ENCODE assay signal across 14 cellular contexts in the genomic region with DNA sequence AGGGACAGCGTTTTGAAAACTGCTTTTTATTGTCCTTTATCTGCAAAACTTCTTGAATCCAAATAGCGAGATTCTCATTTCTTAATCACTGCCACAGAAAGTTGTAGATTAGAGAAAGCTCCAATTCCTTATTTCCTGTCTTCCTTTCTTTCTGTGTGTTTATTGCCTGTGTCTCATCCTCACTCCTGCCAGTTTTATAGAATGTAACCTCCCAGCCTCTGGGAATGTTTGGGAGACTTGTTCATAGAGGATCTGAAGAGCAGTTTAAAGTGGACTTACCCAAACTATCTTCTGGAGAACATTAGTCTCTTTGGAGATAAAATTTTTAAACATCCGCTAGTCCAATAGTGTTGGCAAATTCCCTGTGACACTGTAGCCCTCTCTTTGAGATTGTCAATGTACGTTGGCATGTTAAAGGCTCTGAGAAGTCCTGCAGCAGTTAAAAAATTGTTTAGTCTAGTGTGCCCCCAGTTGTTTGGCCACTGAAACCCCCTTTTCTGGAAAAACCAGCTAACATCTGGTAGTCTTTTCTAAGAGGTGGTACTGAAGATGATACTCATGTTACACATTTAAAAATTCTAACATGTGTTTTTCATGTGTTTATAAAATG. TPM values are rescaled to one million over a fixed set of nuclear protein-coding genes. Genes with fewer than 3 reads are reported as not detected.
DNase-seq lines count a peak whose midpoint lies in the region; ATAC-seq, FAIRE-seq and TF ChIP-seq lines count a peak whose summit lies in the region.
"Had no signal": no experiment of that assay in that cellular context is flagged by ENCODE, and none has a peak within 500 bp of the region (broad histone marks: within the 10 kb centered on the region; RNA-seq: fewer than 3 reads in every experiment).

No MANE protein-coding gene starts in this region.

- BruUV-seq in endothelial cell of umbilical vein (replicated peaks; lab: Mats Ljungman, UMichigan): no TSS peak

- POLR2A ChIA-PET in endothelial cell of umbilical vein (lab: Charles Lee): interaction anchor here (0.7 to 1.0 kb wide), 3 partner anchors 22 to 63 kb away, joined by 3 to 4 read pairs (median 3); no protein-coding TSS in a partner anchor

- H3K9me3 ChIP-seq in MG63 (no peaks in the 10 kb centered on the region), endothelial cell of umbilical vein (replicated peaks; ENCODE audit: control insufficient read depth, insufficient read depth, low read length) (no peaks in the 10 kb centered on the region)
- H3K9me3 ChIP-seq: neutrophil had no signal

- TF ChIP-seq POLR2A in endothelial cell of umbilical vein (IDR thresholded peaks at IDR 0.05; ENCODE audit: low read depth, low read length): no peak

- peak overlapping the region; percentile 59 for H3K4me3 Mint-ChIP-seq in nephron progenitor cell
- H3K4me3 Mint-ChIP-seq: CD4-positive, alpha-beta memory T cell had no signal

- ATAC-seq in GM19455 (IDR thresholded peaks at IDR 0.05; ENCODE audit: unreplicated experiment): no peak

- H3K27me3 Mint-ChIP-seq in nephron progenitor cell (ENCODE audit: low read depth, poor library complexity): no peaks in the 10 kb centered on the region
- H3K27me3 Mint-ChIP-seq: CD4-positive, alpha-beta memory T cell had no signal

- H3K9ac ChIP-seq in endothelial cell of umbilical vein (replicated peaks; ENCODE audit: extremely low read depth, insufficient read depth, low read length): peak overlapping the region; percentile 62

- DNase-seq in AG10803 (ENCODE audit: low read depth) (peak; percentile 91), MG63 (peak; percentile 39), endothelial cell of umbilical vein (ENCODE audit: low read depth, low spot score) (no peak), nephron progenitor cell (no peak), GM19240 (ENCODE audit: insufficient read length, low spot score) (no peak), NCI-H2081 treated with DMSO at 0.1 percent for 48 hours (lab: John Stamatoyannopoulos, UW) (no peak)
- DNase-seq in activated effector memory CD4-positive, alpha-beta T cell treated with Interleukin-2 at 50 U/mL for 16 hours: no peak
- DNase-seq: activated CD8-positive, alpha-beta memory T cell treated with anti-CD3 and anti-CD28 coated beads for 24 hours; CD4-positive, alpha-beta memory T cell; H7; NCI-H1694 treated with DMSO at 0.1 percent for 48 hours had no signal

- FAIRE-seq in endothelial cell of umbilical vein (lab: Jason Lieb, UNC): peak; percentile 78
- FAIRE-seq: bronchial epithelial cell had no signal

- peak overlapping the region; percentile 66 for H3K27ac ChIP-seq in endothelial cell of umbilical vein (ENCODE audit: insufficient read depth, low read depth, low read length)
- H3K27ac ChIP-seq: neutrophil had no signal

- H3K4me3 ChIP-seq in AG10803 (ENCODE audit: low read length) (no peak overlapping the region), MG63 (no peak overlapping the region), endothelial cell of umbilical vein (replicated peaks in 1 of 3; ENCODE audit: insufficient read depth in 1 of 3, low read depth in 1 of 3, low read length in 3 of 3) (no peak overlapping the region)

- peak overlapping the region; percentile 98 for H3K27ac Mint-ChIP-seq in nephron progenitor cell

- H2AFZ ChIP-seq in endothelial cell of umbilical vein (ENCODE audit: low read depth, low read length): no peak overlapping the region

- CTCF ChIA-PET in endothelial cell of umbilical vein (lab: Charles Lee): interaction anchor here (0.7 to 2.7 kb wide), 6 partner anchors 9 to 97 kb away, joined by 3 to 10 read pairs (median 5); no protein-coding TSS in a partner anchor

- peaks cover 5% of the 10 kb centered on the region for H3K36me3 ChIP-seq in MG63
- H3K36me3 ChIP-seq in endothelial cell of umbilical vein (ENCODE audit: control insufficient read depth in 2 of 2, extremely low read depth in 1 of 2, insufficient read depth in 2 of 2, low read length in 2 of 2): peaks cover 2 to 7% of the 10 kb centered on the region in 2 experiments
- H3K36me3 ChIP-seq: neutrophil had no signal

- H3K79me2 ChIP-seq in endothelial cell of umbilical vein (ENCODE audit: control insufficient read depth, insufficient read depth, low read length): peaks cover 98% of the 10 kb centered on the region

- peaks cover 29% of the 10 kb centered on the region for H3K36me3 Mint-ChIP-seq in nephron progenitor cell (ENCODE audit: low read depth)

- no peaks in the 10 kb centered on the region for H4K20me1 ChIP-seq in endothelial cell of umbilical vein (replicated peaks; ENCODE audit: control insufficient read depth, extremely low read depth, insufficient read depth, low read length)

- H3K9me1 ChIP-seq in endothelial cell of umbilical vein (replicated peaks; ENCODE audit: control insufficient read depth, extremely low read depth, insufficient read depth, low read length): no peaks in the 10 kb centered on the region

- no peaks in the 10 kb centered on the region for H3K27me3 ChIP-seq in MG63
- H3K27me3 ChIP-seq in endothelial cell of umbilical vein (ENCODE audit: control insufficient read depth in 2 of 2, insufficient read depth in 2 of 2, low read length in 2 of 2): no peaks in the 10 kb centered on the region
- H3K27me3 ChIP-seq: neutrophil had no signal

- TF ChIP-seq CTCF in AG10803 (conservative IDR thresholded peaks at IDR 0.05; ENCODE audit: low read length): no peak
- no peak for TF ChIP-seq CTCF in endothelial cell of umbilical vein (IDR thresholded peaks at IDR 0.05; ENCODE audit: extremely low read depth in 1 of 2, insufficient read depth in 1 of 2, low read depth in 1 of 2, low read length in 2 of 2)
- no peak for TF ChIP-seq CTCF in nephron progenitor cell (IDR thresholded peaks at IDR 0.05)

- peaks cover 58% of the 10 kb centered on the region for H3K4me1 ChIP-seq in endothelial cell of umbilical vein (ENCODE audit: control insufficient read depth, extremely low read depth, insufficient read depth, low read length)

- dilution Hi-C loops in endothelial cell of umbilical vein (cut with MboI; ENCODE audit: extremely low pct_ligation_motif_present, low sequenced_read_pairs): no loop called here

- peak overlapping the region; percentile 18 for H3K4me2 ChIP-seq in endothelial cell of umbilical vein (ENCODE audit: insufficient read depth, low read length)

- peaks cover 73% of the 10 kb centered on the region for H3K4me1 Mint-ChIP-seq in nephron progenitor cell

- peaks cover 8% of the 10 kb centered on the region for H3K9me3 Mint-ChIP-seq in nephron progenitor cell
- H3K9me3 Mint-ChIP-seq: CD4-positive, alpha-beta memory T cell had no signal

- intact Hi-C loops in endothelial cell of umbilical vein (cut with micrococcal nuclease): loop anchor here (1.0 kb wide), 1 partner anchor 23 kb away; no protein-coding TSS in a partner anchor

TF ChIP-seq in endothelial cell of umbilical vein, 7 proteins besides CTCF, POLR2A, EP300 and RAD21:
- TF ChIP-seq FOS (IDR thresholded peaks at IDR 0.05; ENCODE audit: borderline replicate concordance, insufficient read depth, low read length) (no peak), JUN (IDR thresholded peaks at IDR 0.05; ENCODE audit: borderline replicate concordance, insufficient read depth, insufficient read length, low read depth) (no peak), POLR2AphosphoS5 (IDR thresholded peaks at IDR 0.05; ENCODE audit: insufficient read depth, low read depth, low read length) (no peak), GATA2 (IDR thresholded peaks at IDR 0.05; ENCODE audit: insufficient read depth, insufficient read length, low read depth, low read length) (no peak), MYC (IDR thresholded peaks at IDR 0.05; ENCODE audit: low read depth, low read length) (no peak)
- TF ChIP-seq, protein P1, sequence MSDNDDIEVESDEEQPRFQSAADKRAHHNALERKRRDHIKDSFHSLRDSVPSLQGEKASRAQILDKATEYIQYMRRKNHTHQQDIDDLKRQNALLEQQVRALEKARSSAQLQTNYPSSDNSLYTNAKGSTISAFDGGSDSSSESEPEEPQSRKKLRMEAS (IDR thresholded peaks at IDR 0.05; ENCODE audit: insufficient read depth, insufficient read length): no peak

RNA-seq across cellular contexts. Expression of gene FLNB, which starts 50.5 kb away (rescaled TPM):
- 103 and 128 TPM in 2 replicates for total RNA-seq in MG63 (2014; rRNA removed; shearing (Covaris generic); ENCODE audit: low replicate concordance)
- total RNA-seq in endothelial cell of umbilical vein: 595 and 670 TPM in 2 replicates
- 479 and 516 TPM in 2 replicates for polyA plus RNA-seq in endothelial cell of umbilical vein
- polyA plus RNA-seq in endothelial cell of umbilical vein (2011; cell fraction: cytosol; rRNA removed): 267 and 270 TPM in 2 replicates
- polyA plus RNA-seq in endothelial cell of umbilical vein (2011; cell fraction: nucleus; rRNA removed): 3,546 and 4,297 TPM in 2 replicates
- 427 and 466 TPM in 2 replicates for polyA plus RNA-seq in endothelial cell of umbilical vein (2012)
- polyA minus RNA-seq in endothelial cell of umbilical vein: 1,506 and 1,741 TPM in 2 replicates
- polyA minus RNA-seq in endothelial cell of umbilical vein (2011; cell fraction: cytosol; rRNA and poly(A)+ RNA removed): 139 TPM
- polyA minus RNA-seq in endothelial cell of umbilical vein (2011; cell fraction: nucleus; rRNA and poly(A)+ RNA removed): 3,042 and 3,714 TPM in 2 replicates

Comparison
In these comparisons a context has a peak if more than half of its experiments do, and no peak if none do; other contexts are left out.
1. DNase-seq: peak in AG10803 (single experiment) and MG63 (single experiment); none in endothelial cell of umbilical vein (single experiment), nephron progenitor cell (single experiment), GM19240 (single experiment), activated effector memory CD4-positive, alpha-beta T cell treated with Interleukin-2 at 50 U/mL for 16 hours (single experiment) and NCI-H2081 treated with DMSO at 0.1 percent for 48 hours (single experiment).